In the genomic region with DNA sequence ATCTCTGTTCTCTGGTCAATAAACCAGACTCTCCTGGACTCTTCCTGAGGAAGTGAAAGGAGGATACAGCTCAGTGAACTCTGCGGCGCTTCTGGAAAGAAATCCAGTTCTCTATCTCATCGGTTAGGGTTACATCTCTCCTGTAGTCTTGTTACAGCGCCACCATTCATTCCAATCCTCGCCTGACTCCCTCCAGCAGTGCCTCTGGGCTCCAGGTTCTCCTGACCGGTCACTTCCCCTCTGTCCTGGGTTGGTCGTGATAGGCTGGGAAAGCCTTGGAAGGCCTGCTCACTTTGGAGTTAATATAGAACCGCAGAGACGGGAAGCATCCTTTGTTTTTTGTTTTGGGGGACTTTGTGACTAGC, we compare ENCODE assay signal across 20 cellular contexts.
DNase-seq lines count a peak whose midpoint lies in the region; ATAC-seq, FAIRE-seq and TF ChIP-seq lines count a peak whose summit lies in the region.
"Had no signal": no experiment of that assay in that cellular context is flagged by ENCODE, and none has a peak within 500 bp of the region (broad histone marks: within the 10 kb centered on the region; RNA-seq: fewer than 3 reads in every experiment).

No MANE protein-coding gene starts in this region.

- H3K27ac ChIP-seq in K562 (ENCODE audit: extremely low read depth, low read depth, low read length) (no peak overlapping the region), muscle layer of duodenum (ENCODE audit: low read length) (peak overlapping the region; percentile 49), uterus (peak overlapping the region; percentile 1 to 46)
- H3K27ac ChIP-seq: brain microvascular endothelial cell, PC-9 had no signal

- no peak for FAIRE-seq in K562 (lab: Jason Lieb, UNC)
- FAIRE-seq: frontal cortex, GM12878, urothelium cell line had no signal

- no peak for TF ChIP-seq RAD21 in K562 (CRISPR knock-in tag; conservative IDR thresholded peaks at IDR 0.05 in 1 of 2, IDR thresholded peaks at IDR 0.05 in 1 of 2)

- no peak overlapping the region for H2AFZ ChIP-seq in K562 (ENCODE audit: low read depth, low read length)
- H2AFZ ChIP-seq: PC-9 had no signal

- CTCF ChIA-PET in K562 (lab: Yijun Ruan, JAX; ENCODE audit: low intra/inter-chr PET ratio), result no interaction called here

- no peaks in the 10 kb centered on the region for H3K79me2 ChIP-seq in K562 (ENCODE audit: control insufficient read depth, insufficient read depth, low read length)

- H3K9me3 ChIP-seq in K562 (replicated peaks; ENCODE audit: control insufficient read depth, insufficient read depth, low read depth, low read length) (no peaks in the 10 kb centered on the region), muscle layer of duodenum (ENCODE audit: control insufficient read depth in 1 of 2, low read length in 2 of 2) (no peaks in the 10 kb centered on the region), uterus (no peaks in the 10 kb centered on the region)
- H3K9me3 ChIP-seq: stomach had no signal

- H3K9me1 ChIP-seq in K562 (ENCODE audit: control insufficient read depth, insufficient read depth, low read length), result no peaks in the 10 kb centered on the region

- in situ Hi-C loops in K562 (cut with MboI) (no loop called here), G401 (cut with HindIII; ENCODE audit: low sequenced_read_pairs) (no loop called here)

- no peaks in the 10 kb centered on the region for H4K20me1 ChIP-seq in K562 (replicated peaks; ENCODE audit: control insufficient read depth, insufficient read depth, low read length)

- 17% methylated on average over 9 of the region's 9 CpGs for WGBS in K562 (ENCODE audit: insufficient coverage, low coverage, missing lambda C conversion rate)

- DNase-seq in K562 (ENCODE audit: extremely low read depth in 1 of 4, low spot score in 3 of 4) (no peak), left ventricle myocardium superior (no peak), uterus (no peak), G401 (ENCODE audit: low spot score) (no peak), DMS53 treated with DMSO at 0.1 percent for 48 hours (lab: John Stamatoyannopoulos, UW; ENCODE audit: unreplicated experiment) (no peak), HCEC 1CT (no peak)
- DNase-seq: activated CD4-positive, CD25-positive, alpha-beta regulatory T cell treated with anti-CD3 and anti-CD28 coated beads, Interleukin-2, amount 50 U/mL, for 72 hours; activated naive CD8-positive, alpha-beta T cell treated with anti-CD3 and anti-CD28 coated beads for 36 hours; brain microvascular endothelial cell; midbrain; NCI-H1417 treated with DMSO at 0.1 percent for 48 hours; NCI-H82; PC-9; stomach; T-helper 9 cell had no signal

- H3K4me1 ChIP-seq in K562 (replicated peaks in 1 of 2; ENCODE audit: control insufficient read depth in 2 of 2, insufficient read depth in 2 of 2, low read length in 2 of 2), result no peaks in the 10 kb centered on the region
- no peaks in the 10 kb centered on the region for H3K4me1 ChIP-seq in muscle layer of duodenum (ENCODE audit: control insufficient read depth in 1 of 2, insufficient read depth in 2 of 2, low read length in 2 of 2)
- no peaks in the 10 kb centered on the region for H3K4me1 ChIP-seq in uterus
- H3K4me1 ChIP-seq: stomach had no signal

- H3K27me3 ChIP-seq in K562 (ENCODE audit: control insufficient read depth in 2 of 2, insufficient read depth in 2 of 2, low read length in 2 of 2) (peaks cover 20 to 25% of the 10 kb centered on the region in 2 experiments), muscle layer of duodenum (ENCODE audit: low read depth, low read length) (no peaks in the 10 kb centered on the region), uterus (no peaks in the 10 kb centered on the region)
- H3K27me3 ChIP-seq: brain microvascular endothelial cell, stomach had no signal

- POLR2A ChIA-PET in K562 (lab: Yijun Ruan, JAX), result interaction anchor here (0.6 kb wide), 1 partner anchor 354 kb away, joined by 4 read pairs; no protein-coding TSS in a partner anchor

- no peak overlapping the region for H3K4me3 ChIP-seq in K562
- no peak overlapping the region for H3K4me3 ChIP-seq in muscle layer of duodenum (ENCODE audit: low read depth in 1 of 2, low read length in 2 of 2)
- no peak overlapping the region for H3K4me3 ChIP-seq in uterus
- H3K4me3 ChIP-seq: coronary artery, GM12878, PC-9, stomach had no signal

- H3K9ac ChIP-seq in K562 (ENCODE audit: insufficient read depth in 1 of 2, low read depth in 2 of 2, low read length in 2 of 2), result no peak overlapping the region

- no peak overlapping the region for H3K4me2 ChIP-seq in K562 (ENCODE audit: insufficient read depth, low read length)
- H3K4me2 ChIP-seq: PC-9 had no signal

- H3K36me3 ChIP-seq in K562 (ENCODE audit: control insufficient read depth, insufficient read depth, low read length) (no peaks in the 10 kb centered on the region), muscle layer of duodenum (ENCODE audit: control insufficient read depth in 1 of 2, insufficient read depth in 2 of 2, low read length in 2 of 2) (no peaks in the 10 kb centered on the region), uterus (no peaks in the 10 kb centered on the region)
- H3K36me3 ChIP-seq: brain microvascular endothelial cell, stomach had no signal

- intact Hi-C loops in K562 (cut with micrococcal nuclease), result no loop called here
- intact Hi-C loops in left ventricle myocardium superior (cut with micrococcal nuclease), result no loop called here
- intact Hi-C loops in uterus (cut with DNase I; ENCODE audit: low total_unique reads), result no loop called here

- BruUV-seq in K562 (replicated peaks; lab: Mats Ljungman, UMichigan), result no TSS peak

- no peak for TF ChIP-seq EP300 in K562 (IDR thresholded peaks at IDR 0.05; ENCODE audit: low read length)

- TF ChIP-seq CTCF in K562 (IDR thresholded peaks at IDR 0.05 in 2 of 3, conservative IDR thresholded peaks at IDR 0.05 in 1 of 3; ENCODE audit: insufficient read depth in 2 of 3, low read depth in 1 of 3, low read length in 3 of 3) (no peak), uterus (IDR thresholded peaks at IDR 0.05) (no peak)

- TF ChIP-seq POLR2A in K562 (conservative IDR thresholded peaks at IDR 0.05) (no peak), uterus (IDR thresholded peaks at IDR 0.05) (no peak)

- ATAC-seq in K562 (peak; percentile 55), left ventricle myocardium superior (peak; percentile 75)
- ATAC-seq: GM12878 had no signal

TF ChIP-seq in K562, 482 proteins besides CTCF, POLR2A, EP300 and RAD21:
- TF ChIP-seq MCM2 (IDR thresholded peaks at IDR 0.05; ENCODE audit: low read depth) (no peak), ZNF217 (CRISPR knock-in tag; IDR thresholded peaks at IDR 0.05) (no peak), ARNT (IDR thresholded peaks at IDR 0.05) (no peak), KDM5B (IDR thresholded peaks at IDR 0.05; ENCODE audit: insufficient replicate concordance, low read depth, low read length) (no peak), NFYB (IDR thresholded peaks at IDR 0.05; ENCODE audit: extremely low read depth, insufficient read length) (no peak), PHB2 (IDR thresholded peaks at IDR 0.05; ENCODE audit: low read depth) (no peak), ZNF551 (CRISPR knock-in tag; IDR thresholded peaks at IDR 0.05) (no peak), SPI1 (IDR thresholded peaks at IDR 0.05; ENCODE audit: borderline replicate concordance, low read depth, low read length) (no peak), RUNX1 (IDR thresholded peaks at IDR 0.05; ENCODE audit: low read depth) (no peak), NR1H2 (CRISPR knock-in tag; IDR thresholded peaks at IDR 0.05) (no peak), MXD1 (CRISPR knock-in tag; IDR thresholded peaks at IDR 0.05; ENCODE audit: borderline replicate concordance, poor library complexity, severe bottlenecking) (no peak)
- TF ChIP-seq, protein P1, sequence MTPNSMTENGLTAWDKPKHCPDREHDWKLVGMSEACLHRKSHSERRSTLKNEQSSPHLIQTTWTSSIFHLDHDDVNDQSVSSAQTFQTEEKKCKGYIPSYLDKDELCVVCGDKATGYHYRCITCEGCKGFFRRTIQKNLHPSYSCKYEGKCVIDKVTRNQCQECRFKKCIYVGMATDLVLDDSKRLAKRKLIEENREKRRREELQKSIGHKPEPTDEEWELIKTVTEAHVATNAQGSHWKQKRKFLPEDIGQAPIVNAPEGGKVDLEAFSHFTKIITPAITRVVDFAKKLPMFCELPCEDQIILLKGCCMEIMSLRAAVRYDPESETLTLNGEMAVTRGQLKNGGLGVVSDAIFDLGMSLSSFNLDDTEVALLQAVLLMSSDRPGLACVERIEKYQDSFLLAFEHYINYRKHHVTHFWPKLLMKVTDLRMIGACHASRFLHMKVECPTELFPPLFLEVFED (CRISPR knock-in tag; conservative IDR thresholded peaks at IDR 0.05), result no peak
- TF ChIP-seq, protein P2, sequence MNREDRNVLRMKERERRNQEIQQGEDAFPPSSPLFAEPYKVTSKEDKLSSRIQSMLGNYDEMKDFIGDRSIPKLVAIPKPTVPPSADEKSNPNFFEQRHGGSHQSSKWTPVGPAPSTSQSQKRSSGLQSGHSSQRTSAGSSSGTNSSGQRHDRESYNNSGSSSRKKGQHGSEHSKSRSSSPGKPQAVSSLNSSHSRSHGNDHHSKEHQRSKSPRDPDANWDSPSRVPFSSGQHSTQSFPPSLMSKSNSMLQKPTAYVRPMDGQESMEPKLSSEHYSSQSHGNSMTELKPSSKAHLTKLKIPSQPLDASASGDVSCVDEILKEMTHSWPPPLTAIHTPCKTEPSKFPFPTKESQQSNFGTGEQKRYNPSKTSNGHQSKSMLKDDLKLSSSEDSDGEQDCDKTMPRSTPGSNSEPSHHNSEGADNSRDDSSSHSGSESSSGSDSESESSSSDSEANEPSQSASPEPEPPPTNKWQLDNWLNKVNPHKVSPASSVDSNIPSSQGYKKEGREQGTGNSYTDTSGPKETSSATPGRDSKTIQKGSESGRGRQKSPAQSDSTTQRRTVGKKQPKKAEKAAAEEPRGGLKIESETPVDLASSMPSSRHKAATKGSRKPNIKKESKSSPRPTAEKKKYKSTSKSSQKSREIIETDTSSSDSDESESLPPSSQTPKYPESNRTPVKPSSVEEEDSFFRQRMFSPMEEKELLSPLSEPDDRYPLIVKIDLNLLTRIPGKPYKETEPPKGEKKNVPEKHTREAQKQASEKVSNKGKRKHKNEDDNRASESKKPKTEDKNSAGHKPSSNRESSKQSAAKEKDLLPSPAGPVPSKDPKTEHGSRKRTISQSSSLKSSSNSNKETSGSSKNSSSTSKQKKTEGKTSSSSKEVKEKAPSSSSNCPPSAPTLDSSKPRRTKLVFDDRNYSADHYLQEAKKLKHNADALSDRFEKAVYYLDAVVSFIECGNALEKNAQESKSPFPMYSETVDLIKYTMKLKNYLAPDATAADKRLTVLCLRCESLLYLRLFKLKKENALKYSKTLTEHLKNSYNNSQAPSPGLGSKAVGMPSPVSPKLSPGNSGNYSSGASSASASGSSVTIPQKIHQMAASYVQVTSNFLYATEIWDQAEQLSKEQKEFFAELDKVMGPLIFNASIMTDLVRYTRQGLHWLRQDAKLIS (CRISPR knock-in tag; IDR thresholded peaks at IDR 0.05), result no peak
